Comparison of ENCODE assay signal across 23 cellular contexts in the genomic region with DNA sequence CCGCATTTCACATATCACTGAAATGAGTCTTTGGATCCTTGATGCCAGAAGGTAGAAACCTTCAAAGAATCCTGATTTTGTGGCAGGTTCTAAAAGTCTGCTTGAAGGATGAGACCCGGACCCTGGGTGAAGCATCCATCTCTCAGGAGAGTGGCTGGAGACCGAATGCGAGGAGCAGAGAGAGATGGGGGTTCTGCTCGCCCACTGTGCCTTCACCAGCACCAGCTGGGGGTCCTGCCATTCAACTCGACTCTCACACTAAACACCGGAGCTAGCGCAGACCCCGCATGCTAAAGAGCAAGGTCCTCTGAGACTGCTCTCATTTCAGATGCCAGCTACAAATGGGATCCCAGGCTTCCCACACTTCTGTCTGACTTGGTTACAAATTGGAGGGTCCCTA.
"Had no signal": no experiment of that assay in that cellular context is flagged by ENCODE, and none has a peak within 500 bp of the region (broad histone marks: within the 10 kb centered on the region; RNA-seq: fewer than 3 reads in every experiment).

No MANE protein-coding gene starts in this region.

- H3K36me3 Mint-ChIP-seq: immature natural killer cell; stimulated activated effector memory CD8-positive, alpha-beta T cell treated with anti-CD3 and anti-CD28 coated beads, Interleukin-12 subunit alpha, Interleukin-12 subunit beta, amount 100 ng/mL, for 72 hours had no signal

- H3K36me3 ChIP-seq: colonic mucosa, suprapubic skin, thyroid gland, upper lobe of left lung, vagina had no signal

- H3K4me3 ChIP-seq: colonic mucosa, lung, suprapubic skin, thyroid gland, upper lobe of left lung, vagina had no signal

- H3K9me3 Mint-ChIP-seq: immature natural killer cell, nephron progenitor cell had no signal

- H3K4me3 Mint-ChIP-seq: nephron progenitor cell; stimulated activated effector memory CD8-positive, alpha-beta T cell treated with anti-CD3 and anti-CD28 coated beads, Interleukin-12 subunit alpha, Interleukin-12 subunit beta, amount 100 ng/mL, for 72 hours had no signal

- FAIRE-seq: endothelial cell of umbilical vein, keratinocyte, small intestine had no signal

- H3K4me1 ChIP-seq: colonic mucosa, foreskin keratinocyte, parathyroid adenoma, suprapubic skin, thyroid gland, upper lobe of left lung, vagina had no signal

- H3K27me3 ChIP-seq: colonic mucosa, foreskin keratinocyte, suprapubic skin, thyroid gland, upper lobe of left lung, vagina had no signal

- H3K4me1 Mint-ChIP-seq: immature natural killer cell; nephron progenitor cell; stimulated activated effector memory CD8-positive, alpha-beta T cell treated with anti-CD3 and anti-CD28 coated beads, Interleukin-12 subunit alpha, Interleukin-12 subunit beta, amount 100 ng/mL, for 72 hours had no signal

- H3K27ac ChIP-seq: colonic mucosa, foreskin keratinocyte, parathyroid adenoma, suprapubic skin, thyroid gland, upper lobe of left lung, vagina had no signal

- ATAC-seq: foreskin keratinocyte; left cardiac atrium; left ventricle myocardium superior; stimulated activated effector memory CD8-positive, alpha-beta T cell treated with anti-CD3 and anti-CD28 coated beads, Interleukin-12 subunit alpha, Interleukin-12 subunit beta, amount 100 ng/mL, for 72 hours; stimulated activated naive CD8-positive, alpha-beta T cell treated with anti-CD3 and anti-CD28 coated beads, Interleukin-15, Interleukin-2, amounts not matched to agents 100 U/mL and 50 U/mL, for 24 hours had no signal

- H3K9me3 ChIP-seq: colonic mucosa, suprapubic skin, thyroid gland, upper lobe of left lung, vagina had no signal

- DNase-seq: colonic mucosa; dermis blood vessel endothelial cell; erythroblast; foreskin keratinocyte; immature natural killer cell; left cardiac atrium; left ventricle myocardium superior; mesenchymal stem cell; midbrain; nephron progenitor cell; small intestine; stimulated activated CD4-positive, alpha-beta T cell treated with anti-CD3 and anti-CD28 coated beads, Interleukin-2, amount 100 ng/mL, for 48 hours; stimulated activated CD8-positive, alpha-beta memory T cell treated with anti-CD3 and anti-CD28 coated beads, Interleukin-4, amount 100 ng/mL, for 48 hours; stimulated activated naive CD8-positive, alpha-beta T cell treated with anti-CD3 and anti-CD28 coated beads, Interleukin-15, Interleukin-2, amounts not matched to agents 100 U/mL and 50 U/mL, for 24 hours; thyroid gland; upper lobe of left lung had no signal

- H3K27ac Mint-ChIP-seq: immature natural killer cell; nephron progenitor cell; stimulated activated effector memory CD8-positive, alpha-beta T cell treated with anti-CD3 and anti-CD28 coated beads, Interleukin-12 subunit alpha, Interleukin-12 subunit beta, amount 100 ng/mL, for 72 hours had no signal
